In the genomic region with DNA sequence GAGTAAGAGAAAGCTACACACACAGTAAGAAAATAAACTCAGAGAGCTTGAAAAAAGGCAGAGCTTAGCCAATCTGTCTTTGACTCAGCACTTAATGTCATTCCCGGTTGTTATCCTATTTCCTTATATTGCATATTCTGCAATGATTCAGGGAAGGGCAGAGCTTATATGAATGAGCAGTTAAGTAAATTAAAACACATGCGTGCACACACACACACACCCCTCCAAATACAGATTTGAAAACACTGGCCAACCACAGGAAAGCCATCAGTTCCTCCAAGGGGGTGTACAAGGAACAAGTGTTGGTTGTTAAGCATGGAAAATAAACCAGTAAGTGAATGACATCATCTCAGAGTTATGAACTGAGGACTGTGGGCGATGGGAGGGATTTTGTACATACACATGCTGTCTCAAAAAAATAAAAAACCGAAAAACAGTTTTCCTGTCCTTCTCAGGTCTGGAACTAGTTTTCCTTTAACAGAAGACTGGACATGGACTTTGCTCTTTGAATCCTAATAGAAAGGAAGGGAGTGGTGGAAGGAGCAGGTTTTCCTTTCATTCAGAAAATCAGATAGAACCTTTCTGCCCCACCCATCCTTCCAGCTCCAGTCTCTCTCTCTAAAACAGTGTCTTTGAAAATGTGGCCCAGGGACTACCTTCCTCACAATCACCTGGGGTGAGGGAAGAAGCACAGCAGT, we compare ENCODE assay signal across 9 cellular contexts. TPM values are rescaled to one million over a fixed set of nuclear protein-coding genes. Genes with fewer than 3 reads are reported as not detected.
DNase-seq lines count a peak whose midpoint lies in the region; ATAC-seq, FAIRE-seq and TF ChIP-seq lines count a peak whose summit lies in the region.
"Had no signal": no experiment of that assay in that cellular context is flagged by ENCODE, and none has a peak within 500 bp of the region (broad histone marks: within the 10 kb centered on the region; RNA-seq: fewer than 3 reads in every experiment).

No MANE protein-coding gene starts in this region.

- CTCF ChIA-PET in activated CD8-positive, alpha-beta memory T cell treated with anti-CD3 and anti-CD28 coated beads, Interleukin-2, amount 10 ng/mL, durations not matched to agents 7 days and 5 days (lab: Charles Lee) = interaction anchor here (0.7 to 4.0 kb wide), 11 partner anchors 11 to 186 kb away, joined by 3 to 18 read pairs (median 4); no protein-coding TSS in a partner anchor

- FAIRE-seq in RCC 7860 (lab: Jason Lieb, UNC) (peak; percentile 56), GM12891 (lab: Jason Lieb, UNC) (no peak)
- FAIRE-seq: GM18507 had no signal

- no peak overlapping the region for H3K27ac Mint-ChIP-seq in activated CD8-positive, alpha-beta memory T cell treated with anti-CD3 and anti-CD28 coated beads, Interleukin-2, amount 10 ng/mL, durations not matched to agents 7 days and 5 days

- TF ChIP-seq CTCF in fibroblast of mammary gland (conservative IDR thresholded peaks at IDR 0.05; ENCODE audit: control insufficient read depth, insufficient read depth, low read depth, low read length) = no peak

- no peak for ATAC-seq in activated CD8-positive, alpha-beta memory T cell treated with anti-CD3 and anti-CD28 coated beads, Interleukin-2, amount 10 ng/mL, durations not matched to agents 7 days and 5 days
- ATAC-seq in stimulated activated naive CD8-positive, alpha-beta T cell treated with anti-CD3 and anti-CD28 coated beads, Interleukin-15, Interleukin-2, amounts not matched to agents 100 U/mL and 50 U/mL, for 24 hours = peak; percentile 67

- no peak for TF ChIP-seq POLR2A in GM12891 (IDR thresholded peaks at IDR 0.05; ENCODE audit: low read depth, low read length)

- H3K4me3 ChIP-seq in fibroblast of mammary gland (ENCODE audit: control insufficient read depth, low read depth, low read length) = peak overlapping the region; percentile 87

- peaks cover 8% of the 10 kb centered on the region for H3K36me3 Mint-ChIP-seq in activated CD8-positive, alpha-beta memory T cell treated with anti-CD3 and anti-CD28 coated beads, Interleukin-2, amount 10 ng/mL, durations not matched to agents 7 days and 5 days

- no peaks in the 10 kb centered on the region for H3K9me3 Mint-ChIP-seq in activated CD8-positive, alpha-beta memory T cell treated with anti-CD3 and anti-CD28 coated beads, Interleukin-2, amount 10 ng/mL, durations not matched to agents 7 days and 5 days (ENCODE audit: low read depth)

- peak overlapping the region; percentile 91 for H3K4me3 Mint-ChIP-seq in activated CD8-positive, alpha-beta memory T cell treated with anti-CD3 and anti-CD28 coated beads, Interleukin-2, amount 10 ng/mL, durations not matched to agents 7 days and 5 days

- DNase-seq in activated CD8-positive, alpha-beta memory T cell treated with anti-CD3 and anti-CD28 coated beads, Interleukin-2, amount 10 ng/mL, durations not matched to agents 7 days and 5 days = no peak
- no peak for DNase-seq in activated CD8-positive, alpha-beta memory T cell treated with anti-CD3 and anti-CD28 coated beads for 24 hours
- DNase-seq in RCC 7860 (ENCODE audit: low spot score) (peak; percentile 81), fibroblast of mammary gland (ENCODE audit: low read depth) (peak; percentile 94), pons (ENCODE audit: low spot score) (no peak), hypothalamus (lab: John Stamatoyannopoulos, UW) (no peak), GM12891 (ENCODE audit: insufficient read length, low spot score) (no peak)
- DNase-seq in stimulated activated naive CD8-positive, alpha-beta T cell treated with anti-CD3 and anti-CD28 coated beads, Interleukin-15, Interleukin-2, amounts not matched to agents 100 U/mL and 50 U/mL, for 24 hours = no peak

- peaks cover 28% of the 10 kb centered on the region for H3K27me3 Mint-ChIP-seq in activated CD8-positive, alpha-beta memory T cell treated with anti-CD3 and anti-CD28 coated beads, Interleukin-2, amount 10 ng/mL, durations not matched to agents 7 days and 5 days

- H3K4me1 Mint-ChIP-seq in activated CD8-positive, alpha-beta memory T cell treated with anti-CD3 and anti-CD28 coated beads, Interleukin-2, amount 10 ng/mL, durations not matched to agents 7 days and 5 days = peaks cover 26% of the 10 kb centered on the region

TF ChIP-seq in GM12891, 5 proteins besides CTCF, POLR2A, EP300 and RAD21:
- TF ChIP-seq TAF1 (IDR thresholded peaks at IDR 0.05; ENCODE audit: low read depth, low read length) = no peak
- no peak for TF ChIP-seq POLR2AphosphoS5 (IDR thresholded peaks at IDR 0.05; ENCODE audit: low read depth, low read length)
- TF ChIP-seq SPI1 (IDR thresholded peaks at IDR 0.05; ENCODE audit: low read depth, low read length) = no peak
- no peak for TF ChIP-seq POU2F2 (IDR thresholded peaks at IDR 0.05; ENCODE audit: low read depth, low read length)

RNA-seq across cellular contexts. Expression of a gene that starts 1.0 kb away (rescaled TPM):
- total RNA-seq in activated CD8-positive, alpha-beta memory T cell treated with anti-CD3 and anti-CD28 coated beads, Interleukin-2, amount 10 ng/mL, durations not matched to agents 7 days and 5 days = 10 to 100 TPM; 24.3 to 31.3 TPM
- polyA plus RNA-seq in GM12891 (2012; ENCODE audit: low read depth, missing spikeins) = 5.1 TPM

RNA-seq across cellular contexts. Expression of a gene that starts 8.1 kb away (rescaled TPM):
- 10 to 100 TPM; 12.6 to 16.9 TPM for total RNA-seq in activated CD8-positive, alpha-beta memory T cell treated with anti-CD3 and anti-CD28 coated beads, Interleukin-2, amount 10 ng/mL, durations not matched to agents 7 days and 5 days
- polyA plus RNA-seq in GM12891 (2012; ENCODE audit: low read depth, missing spikeins) = 3.5 TPM

RNA-seq across cellular contexts. Expression of a gene that starts 20.2 kb away (rescaled TPM):
- 10 to 100 TPM; 62.7 to 66.6 TPM for total RNA-seq in activated CD8-positive, alpha-beta memory T cell treated with anti-CD3 and anti-CD28 coated beads, Interleukin-2, amount 10 ng/mL, durations not matched to agents 7 days and 5 days
- polyA plus RNA-seq in GM12891 (2012; ENCODE audit: low read depth, missing spikeins) = 60.1 TPM

RNA-seq across cellular contexts. Expression of a gene that starts 29.9 kb away (rescaled TPM):
- 10 to 100 TPM; 40.5 to 50.9 TPM for total RNA-seq in activated CD8-positive, alpha-beta memory T cell treated with anti-CD3 and anti-CD28 coated beads, Interleukin-2, amount 10 ng/mL, durations not matched to agents 7 days and 5 days
- 33.6 TPM for polyA plus RNA-seq in GM12891 (2012; ENCODE audit: low read depth, missing spikeins)

RNA-seq across cellular contexts. Expression of a gene that starts 47.8 kb away (rescaled TPM):
- total RNA-seq in activated CD8-positive, alpha-beta memory T cell treated with anti-CD3 and anti-CD28 coated beads, Interleukin-2, amount 10 ng/mL, durations not matched to agents 7 days and 5 days = not detected
- polyA plus RNA-seq in GM12891 (2012; ENCODE audit: low read depth, missing spikeins) = not detected

Comparison
In these comparisons a context has a peak if more than half of its experiments do, and no peak if none do; other contexts are left out.
1. DNase-seq: peak in RCC 7860 (single experiment) and fibroblast of mammary gland (single experiment); none in activated CD8-positive, alpha-beta memory T cell treated with anti-CD3 and anti-CD28 coated beads, Interleukin-2, amount 10 ng/mL, durations not matched to agents 7 days and 5 days (single experiment), activated CD8-positive, alpha-beta memory T cell treated with anti-CD3 and anti-CD28 coated beads for 24 hours (single experiment), stimulated activated naive CD8-positive, alpha-beta T cell treated with anti-CD3 and anti-CD28 coated beads, Interleukin-15, Interleukin-2, amounts not matched to agents 100 U/mL and 50 U/mL, for 24 hours (single experiment), pons (single experiment), hypothalamus (0 of 51) and GM12891 (single experiment).